In genomic region chr6:27726620-27727023, GRCh38 we compare ENCODE assay signal across 1 cellular context.
TF ChIP-seq lines count a peak whose summit lies in the region.

No MANE protein-coding gene starts in this region.

TF ChIP-seq in K562, 482 proteins besides CTCF, POLR2A, EP300 and RAD21 (continued from another document and continues in another):
- TF ChIP-seq ZBTB40 (IDR thresholded peaks at IDR 0.05), result peak; percentile 38; the same call in 1 of the 2 replicates
- no peak for TF ChIP-seq ZBTB40 (CRISPR knock-in tag; IDR thresholded peaks at IDR 0.05)
- TF ChIP-seq ARID3A (IDR thresholded peaks at IDR 0.05; ENCODE audit: borderline replicate concordance, low read depth, low read length), result 0 out of 2 replicates have a peak, but pooled peaks have one; percentile 24
- TF ChIP-seq ZBTB9 (CRISPR knock-in tag; IDR thresholded peaks at IDR 0.05), result no peak
- TF ChIP-seq TOE1 (IDR thresholded peaks at IDR 0.05; ENCODE audit: borderline replicate concordance), result no peak
- no peak for TF ChIP-seq TOE1 (CRISPR knock-in tag; IDR thresholded peaks at IDR 0.05; ENCODE audit: borderline replicate concordance, low read depth)
- no peak for TF ChIP-seq RBFOX2 (IDR thresholded peaks at IDR 0.05; ENCODE audit: low read depth, low read length)
- TF ChIP-seq MGA (IDR thresholded peaks at IDR 0.05), result no peak
- TF ChIP-seq, protein P1, sequence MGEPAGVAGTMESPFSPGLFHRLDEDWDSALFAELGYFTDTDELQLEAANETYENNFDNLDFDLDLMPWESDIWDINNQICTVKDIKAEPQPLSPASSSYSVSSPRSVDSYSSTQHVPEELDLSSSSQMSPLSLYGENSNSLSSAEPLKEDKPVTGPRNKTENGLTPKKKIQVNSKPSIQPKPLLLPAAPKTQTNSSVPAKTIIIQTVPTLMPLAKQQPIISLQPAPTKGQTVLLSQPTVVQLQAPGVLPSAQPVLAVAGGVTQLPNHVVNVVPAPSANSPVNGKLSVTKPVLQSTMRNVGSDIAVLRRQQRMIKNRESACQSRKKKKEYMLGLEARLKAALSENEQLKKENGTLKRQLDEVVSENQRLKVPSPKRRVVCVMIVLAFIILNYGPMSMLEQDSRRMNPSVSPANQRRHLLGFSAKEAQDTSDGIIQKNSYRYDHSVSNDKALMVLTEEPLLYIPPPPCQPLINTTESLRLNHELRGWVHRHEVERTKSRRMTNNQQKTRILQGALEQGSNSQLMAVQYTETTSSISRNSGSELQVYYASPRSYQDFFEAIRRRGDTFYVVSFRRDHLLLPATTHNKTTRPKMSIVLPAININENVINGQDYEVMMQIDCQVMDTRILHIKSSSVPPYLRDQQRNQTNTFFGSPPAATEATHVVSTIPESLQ (CRISPR knock-in tag; IDR thresholded peaks at IDR 0.05), result no peak
- TF ChIP-seq SREBF2 (CRISPR knock-in tag; IDR thresholded peaks at IDR 0.05), result no peak
- peak; percentile 23 for TF ChIP-seq MEIS2 (IDR thresholded peaks at IDR 0.05; ENCODE audit: partially characterized antibody)
- TF ChIP-seq TBL1XR1 (IDR thresholded peaks at IDR 0.05; ENCODE audit: low read length in 2 of 2), result peak in 1 of 2 experiments; percentile 77; a peak in 1 of 4 replicates
- TF ChIP-seq ETS2 (tag; IDR thresholded peaks at IDR 0.05; ENCODE audit: borderline replicate concordance, poor library complexity, severe bottlenecking), result no peak
- no peak for TF ChIP-seq TAF15 (IDR thresholded peaks at IDR 0.05; ENCODE audit: low read depth, low read length)
- no peak for TF ChIP-seq PTRF (tag; IDR thresholded peaks at IDR 0.05)
- TF ChIP-seq ILF3 (IDR thresholded peaks at IDR 0.05; ENCODE audit: borderline replicate concordance), result 0 out of 2 replicates have a peak, but pooled peaks have one; percentile 13
- no peak for TF ChIP-seq MCM7 (IDR thresholded peaks at IDR 0.05)
- no peak for TF ChIP-seq HMG20B (CRISPR knock-in tag; IDR thresholded peaks at IDR 0.05)
- TF ChIP-seq SIX5 (IDR thresholded peaks at IDR 0.05; ENCODE audit: borderline replicate concordance in 1 of 2, insufficient read depth in 1 of 2, low read depth in 1 of 2, low read length in 2 of 2), result no peak
- TF ChIP-seq ZNF133 (CRISPR knock-in tag; IDR thresholded peaks at IDR 0.05), result no peak
- TF ChIP-seq ZNF668 (CRISPR knock-in tag; IDR thresholded peaks at IDR 0.05), result no peak
- no peak for TF ChIP-seq ZBTB43 (CRISPR knock-in tag; IDR thresholded peaks at IDR 0.05)
